Comparison of ENCODE assay signal across 26 cellular contexts in the genomic region with DNA sequence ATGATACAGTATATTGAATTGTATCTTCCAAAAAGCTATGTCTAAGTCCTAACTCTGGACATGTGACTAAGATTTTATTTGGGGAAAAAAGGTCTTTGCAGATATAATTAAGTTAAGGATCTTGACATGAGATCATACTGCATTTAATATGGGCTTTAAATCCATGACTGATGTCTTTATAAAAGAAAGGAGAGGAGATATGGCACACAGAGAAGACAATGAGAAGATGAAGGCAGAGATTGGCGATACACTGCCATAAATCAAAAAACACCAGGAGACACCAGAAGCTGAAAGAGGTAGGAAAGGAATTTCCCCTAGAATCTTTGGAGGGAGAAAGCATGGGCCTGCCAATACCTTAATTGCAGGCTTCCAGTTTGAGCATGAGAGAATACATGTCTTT.
"Had no signal": no experiment of that assay in that cellular context is flagged by ENCODE, and none has a peak within 500 bp of the region (broad histone marks: within the 10 kb centered on the region; RNA-seq: fewer than 3 reads in every experiment).

No MANE protein-coding gene starts in this region.

- H3K9me3 Mint-ChIP-seq: dendritic cell treated with granulocyte-macrophage colony-stimulating factor and Interleukin-4, amounts not matched to agents 40 ng/mL and 50 ng/mL, for 4 days; endodermal cell had no signal

- H3K36me3 ChIP-seq: colonic mucosa, esophagus muscularis mucosa, esophagus squamous epithelium, gastrocnemius medialis, gastroesophageal sphincter, heart left ventricle, heart right ventricle had no signal

- H3K9me3 ChIP-seq: esophagus muscularis mucosa, esophagus squamous epithelium, gastroesophageal sphincter, heart left ventricle, heart right ventricle had no signal

- DNase-seq: colonic mucosa; cortex of kidney; dermis blood vessel endothelial cell; dorsolateral prefrontal cortex; effector CD4-positive, alpha-beta T cell; effector CD8-positive, alpha-beta T cell; effector memory CD4-positive, alpha-beta T cell; effector memory CD8-positive, alpha-beta T cell; endodermal cell; erythroblast; esophagus squamous epithelium; foreskin fibroblast; foreskin keratinocyte; foreskin melanocyte; gastrocnemius medialis; glutamatergic neuron; head of caudate nucleus; heart left ventricle; heart right ventricle had no signal

- H3K79me2 ChIP-seq: hepatocyte had no signal

- H3K4me1 Mint-ChIP-seq: endodermal cell had no signal

- H3K4me3 Mint-ChIP-seq: dendritic cell treated with granulocyte-macrophage colony-stimulating factor and Interleukin-4, amounts not matched to agents 40 ng/mL and 50 ng/mL, for 4 days; effector memory CD8-positive, alpha-beta T cell; endodermal cell had no signal

- H3K27ac Mint-ChIP-seq: dendritic cell treated with granulocyte-macrophage colony-stimulating factor and Interleukin-4, amounts not matched to agents 40 ng/mL and 50 ng/mL, for 4 days; effector memory CD8-positive, alpha-beta T cell; endodermal cell had no signal

- H3K4me1 ChIP-seq: colonic mucosa, esophagus muscularis mucosa, esophagus squamous epithelium, gastrocnemius medialis, gastroesophageal sphincter, heart left ventricle, heart right ventricle had no signal

- H2AFZ ChIP-seq: hepatocyte had no signal

- H3K27me3 Mint-ChIP-seq: dendritic cell treated with granulocyte-macrophage colony-stimulating factor and Interleukin-4, amounts not matched to agents 40 ng/mL and 50 ng/mL, for 4 days; effector memory CD8-positive, alpha-beta T cell had no signal

- H3K27me3 ChIP-seq: colonic mucosa, dorsolateral prefrontal cortex, esophagus muscularis mucosa, esophagus squamous epithelium, foreskin keratinocyte, gastrocnemius medialis, gastroesophageal sphincter, heart left ventricle, heart right ventricle, hepatocyte had no signal

- ATAC-seq: effector memory CD8-positive, alpha-beta T cell; esophagus mucosa; foreskin keratinocyte; gastrocnemius medialis; gastroesophageal sphincter; heart left ventricle; heart right ventricle had no signal

- H3K27ac ChIP-seq: colonic mucosa, coronary artery, dorsolateral prefrontal cortex, epithelial cell of prostate, esophagus muscularis mucosa, esophagus squamous epithelium, foreskin keratinocyte, gastrocnemius medialis, gastroesophageal sphincter, heart left ventricle, heart right ventricle, hepatocyte had no signal

- H3K4me3 ChIP-seq: colonic mucosa, coronary artery, dorsolateral prefrontal cortex, esophagus muscularis mucosa, esophagus squamous epithelium, gastrocnemius medialis, gastroesophageal sphincter, heart left ventricle, heart right ventricle, hepatocyte had no signal

- H3K4me2 ChIP-seq: hepatocyte had no signal
